Comparison of ENCODE assay signal across 22 cellular contexts in the genomic region with DNA sequence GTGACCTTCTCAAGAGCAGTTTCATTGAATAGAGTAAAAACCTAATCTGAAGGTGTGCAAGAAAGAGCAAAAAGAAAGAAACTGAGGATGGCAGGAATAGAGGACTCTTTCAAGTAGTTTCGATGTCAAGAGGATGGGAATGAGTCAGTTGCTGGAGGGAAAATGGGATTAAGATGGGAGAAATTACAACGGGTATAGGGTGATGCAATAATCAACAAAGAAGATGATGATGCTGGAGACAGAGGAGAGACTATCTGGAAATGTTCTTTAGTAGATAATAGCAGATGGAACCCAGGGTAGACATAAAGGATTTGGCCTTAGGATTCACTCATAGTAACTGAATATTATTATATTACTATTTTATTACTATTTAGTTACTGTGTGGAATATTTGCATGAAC.
"Had no signal": no experiment of that assay in that cellular context is flagged by ENCODE, and none has a peak within 500 bp of the region (broad histone marks: within the 10 kb centered on the region; RNA-seq: fewer than 3 reads in every experiment).

No MANE protein-coding gene starts in this region.

- H3K27ac ChIP-seq: HL-60, KMS-11, RWPE1 had no signal

- H3K27me3 ChIP-seq: MG63 had no signal

- H3K36me3 ChIP-seq: MG63 had no signal

- DNase-seq: MG63; NCI-H1092; NCI-H1417 treated with DMSO at 0.1 percent for 48 hours; NCI-H146; NCI-H1694 treated with DMSO at 0.1 percent for 48 hours; NCI-H1930; NCI-H2081; NCI-H2107; NCI-H2227 treated with DMSO at 0.1 percent for 48 hours; NCI-H526 treated with DMSO at 0.1 percent for 48 hours; NCI-H774; NK-92 treated with Interleukin-12 subunit alpha and Interleukin-12 subunit beta, amount 100 ng/mL, for 24 hours; PC-3; SHP77; SK-N-SH; SW 1271; T-cell had no signal

- FAIRE-seq: HTR-8/SVneo had no signal

- H3K9me3 ChIP-seq: MG63, SK-N-SH had no signal

- H3K9ac ChIP-seq: KMS-11, SK-N-SH had no signal

- H3K4me3 ChIP-seq: MG63 had no signal

- H3K4me2 ChIP-seq: KMS-11, SK-N-SH had no signal

- ATAC-seq: Panc1, T-cell had no signal
